In genomic region chr12:125519026-125519651, GRCh38 we compare ENCODE assay signal across 30 cellular contexts.
"Had no signal": no experiment of that assay in that cellular context is flagged by ENCODE, and none has a peak within 500 bp of the region (broad histone marks: within the 10 kb centered on the region; RNA-seq: fewer than 3 reads in every experiment).

No MANE protein-coding gene starts in this region.

- ATAC-seq: activated T-cell treated with anti-CD3 and anti-CD28 coated beads, Interleukin-2, amount 50 U/mL, for 72 hours; Panc1; Right ventricle myocardium inferior; T-cell had no signal

- H3K4me3 ChIP-seq: SK-N-MC had no signal

- FAIRE-seq: bronchial epithelial cell, TTC549 had no signal

- H3K27me3 Mint-ChIP-seq: activated B cell treated with CpG ODN at 0.5 μM for 24 hours; activated CD4-positive, alpha-beta memory T cell treated with anti-CD3 and anti-CD28 coated beads for 36 hours; activated CD4-positive, alpha-beta T cell treated with anti-CD3 and anti-CD28 coated beads, Interleukin-2, amount 10 ng/mL, durations not matched to agents 24 days and 14 days; activated naive CD4-positive, alpha-beta T cell treated with anti-CD3 and anti-CD28 coated beads, Interleukin-2, amount 10 ng/mL, durations not matched to agents 7 days and 5 days; activated naive CD8-positive, alpha-beta T cell treated with anti-CD3 and anti-CD28 coated beads for 36 hours; T-cell had no signal

- H3K4me3 Mint-ChIP-seq: activated B cell treated with CpG ODN at 0.5 μM for 24 hours; activated CD4-positive, alpha-beta memory T cell treated with anti-CD3 and anti-CD28 coated beads for 36 hours; activated CD4-positive, alpha-beta T cell treated with anti-CD3 and anti-CD28 coated beads, Interleukin-2, amount 10 ng/mL, durations not matched to agents 24 days and 14 days; activated naive CD4-positive, alpha-beta T cell treated with anti-CD3 and anti-CD28 coated beads, Interleukin-2, amount 10 ng/mL, durations not matched to agents 7 days and 5 days; activated naive CD8-positive, alpha-beta T cell treated with anti-CD3 and anti-CD28 coated beads for 36 hours; activated T-cell treated with anti-CD3 and anti-CD28 coated beads, Interleukin-2, amount 50 U/mL, for 72 hours; T-cell had no signal

- H3K27ac Mint-ChIP-seq: activated B cell treated with CpG ODN at 0.5 μM for 24 hours; activated CD4-positive, alpha-beta memory T cell treated with anti-CD3 and anti-CD28 coated beads for 36 hours; activated CD4-positive, alpha-beta T cell treated with anti-CD3 and anti-CD28 coated beads, Interleukin-2, amount 10 ng/mL, durations not matched to agents 24 days and 14 days; activated naive CD4-positive, alpha-beta T cell treated with anti-CD3 and anti-CD28 coated beads, Interleukin-2, amount 10 ng/mL, durations not matched to agents 7 days and 5 days; activated naive CD8-positive, alpha-beta T cell treated with anti-CD3 and anti-CD28 coated beads for 36 hours; activated T-cell treated with anti-CD3 and anti-CD28 coated beads, Interleukin-2, amount 50 U/mL, for 72 hours; activated T-helper 2 cell treated with anti-CD3 and anti-CD28 coated beads, Interferon-gamma antibody, Interleukin-2, Interleukin-4, amounts not matched to agents 10 μg/mL and 5 μg/mL and 100 μg/mL, durations not matched to agents 14 hours and 24 hours and 36 hours; T-cell had no signal

- DNase-seq: activated B cell treated with CpG ODN at 0.5 μM for 24 hours; activated CD4-positive, alpha-beta memory T cell treated with anti-CD3 and anti-CD28 coated beads for 36 hours; activated CD4-positive, alpha-beta T cell treated with anti-CD3 and anti-CD28 coated beads for 1 hour; activated CD4-positive, alpha-beta T cell treated with anti-CD3 and anti-CD28 coated beads, Interleukin-2, amount 10 ng/mL, durations not matched to agents 24 days and 14 days; activated gamma-delta T cell treated with Interleukin-2 at 50 U/mL for 16 hours; activated naive CD4-positive, alpha-beta T cell treated with anti-CD3 and anti-CD28 coated beads, Interleukin-2, amount 10 ng/mL, durations not matched to agents 7 days and 5 days; activated naive CD8-positive, alpha-beta T cell treated with anti-CD3 and anti-CD28 coated beads for 36 hours; activated T-cell treated with anti-CD3 and anti-CD28 coated beads for 4 hours; activated T-cell treated with anti-CD3 and anti-CD28 coated beads, Interleukin-2, amount 50 U/mL, for 72 hours; central memory CD4-positive, alpha-beta T cell; Kasumi-1; KBM-7; NCI-H1092; NCI-H1417 treated with DMSO at 0.1 percent for 48 hours; NCI-H1694 treated with DMSO at 0.1 percent for 48 hours; NCI-H2029 treated with DMSO at 0.1 percent for 48 hours; NCI-H345; NCI-H510A; NCI-H774; OCI-M1; RPMI8226; T-cell; T-helper 2 cell; T1000 had no signal

- H3K4me1 Mint-ChIP-seq: activated B cell treated with CpG ODN at 0.5 μM for 24 hours; activated CD4-positive, alpha-beta T cell treated with anti-CD3 and anti-CD28 coated beads, Interleukin-2, amount 10 ng/mL, durations not matched to agents 24 days and 14 days; activated naive CD4-positive, alpha-beta T cell treated with anti-CD3 and anti-CD28 coated beads, Interleukin-2, amount 10 ng/mL, durations not matched to agents 7 days and 5 days; activated naive CD8-positive, alpha-beta T cell treated with anti-CD3 and anti-CD28 coated beads for 36 hours; T-cell had no signal

- H3K27ac ChIP-seq: SK-N-MC had no signal

- H3K36me3 Mint-ChIP-seq: activated CD4-positive, alpha-beta memory T cell treated with anti-CD3 and anti-CD28 coated beads for 36 hours; activated naive CD4-positive, alpha-beta T cell treated with anti-CD3 and anti-CD28 coated beads, Interleukin-2, amount 10 ng/mL, durations not matched to agents 7 days and 5 days; activated naive CD8-positive, alpha-beta T cell treated with anti-CD3 and anti-CD28 coated beads for 36 hours; T-cell had no signal
